In the genomic region with DNA sequence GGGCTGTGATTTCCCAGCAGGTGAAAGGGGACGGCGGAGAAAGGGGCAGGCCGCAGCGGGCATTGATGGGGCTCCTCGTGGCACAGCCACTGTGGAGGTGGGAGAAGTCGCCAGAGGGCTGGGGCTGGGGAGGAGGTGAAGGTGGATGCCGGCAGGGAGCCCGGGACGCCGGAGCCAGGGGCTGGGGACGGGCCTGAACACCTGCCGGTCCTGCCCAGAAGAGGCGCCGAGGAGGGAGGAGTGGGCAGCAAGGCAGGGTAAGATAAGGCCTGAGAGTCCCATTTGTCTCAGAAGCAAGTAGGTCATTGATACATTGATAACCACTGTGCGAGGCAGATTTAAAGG, we compare ENCODE assay signal across 11 cellular contexts. TPM values are rescaled to one million over a fixed set of nuclear protein-coding genes. Genes with fewer than 3 reads are reported as not detected.
DNase-seq lines count a peak whose midpoint lies in the region; ATAC-seq and TF ChIP-seq lines count a peak whose summit lies in the region.
"Had no signal": no experiment of that assay in that cellular context is flagged by ENCODE, and none has a peak within 500 bp of the region (broad histone marks: within the 10 kb centered on the region; RNA-seq: fewer than 3 reads in every experiment).

No MANE protein-coding gene starts in this region.

- H3K4me3 ChIP-seq in heart right ventricle (peak overlapping the region; percentile 40 to 68 (median 61)), right cardiac atrium (ENCODE audit: low read length) (no peak overlapping the region), fibroblast of mammary gland (ENCODE audit: control insufficient read depth, low read depth, low read length) (peak overlapping the region; percentile 56), aorta (ENCODE audit: low read length in 2 of 2) (peak overlapping the region in 1 of 2 donors; percentile 76)

- 60 to 68% methylated on average over 15 of the region's 15 CpGs for WGBS in heart right ventricle, 2 donors
- 61% methylated on average over 15 of the region's 15 CpGs for WGBS in right cardiac atrium
- 46 to 59% methylated on average over 15 of the region's 15 CpGs for WGBS in aorta, 2 donors

- H3K4me1 ChIP-seq in heart right ventricle (peaks cover 6 to 28% (median 16%) of the 10 kb centered on the region in 9 donors), right cardiac atrium (ENCODE audit: control insufficient read depth, insufficient read depth, low read length) (peaks cover 3% of the 10 kb centered on the region), aorta (ENCODE audit: control insufficient read depth in 1 of 2, insufficient read depth in 2 of 2, low read length in 2 of 2) (peaks cover 0 to 2% of the 10 kb centered on the region in 2 donors)
- H3K4me1 ChIP-seq: BLaER1 had no signal

- peak overlapping the region; percentile 75 for H3K4me3 Mint-ChIP-seq in nephron progenitor cell
- no peak overlapping the region for H3K4me3 Mint-ChIP-seq in activated CD4-positive, alpha-beta memory T cell treated with anti-CD3 and anti-CD28 coated beads, Interleukin-2, amount 10 ng/mL, durations not matched to agents 7 days and 5 days

- H3K27ac ChIP-seq in heart right ventricle, result peak overlapping the region in 9 of 10 donors; percentile 27 to 77 (median 67)
- H3K27ac ChIP-seq in right cardiac atrium (ENCODE audit: low read length), result no peak overlapping the region
- peak overlapping the region in 1 of 2 donors; percentile 2 for H3K27ac ChIP-seq in aorta (ENCODE audit: low read depth in 1 of 2, low read length in 2 of 2)
- H3K27ac ChIP-seq: BLaER1 had no signal

- DNase-seq in heart right ventricle (no peak), right cardiac atrium (no peak), fibroblast of mammary gland (ENCODE audit: low read depth) (no peak), nephron progenitor cell (no peak), aorta (no peak), SHP77 (lab: John Stamatoyannopoulos, UW) (no peak), mucosa of gallbladder (ENCODE audit: low spot score) (no peak)
- DNase-seq in activated CD4-positive, alpha-beta memory T cell treated with anti-CD3 and anti-CD28 coated beads, Interleukin-2, amount 10 ng/mL, durations not matched to agents 7 days and 5 days, result no peak
- DNase-seq: activated CD4-positive, alpha-beta T cell treated with anti-CD3 and anti-CD28 coated beads, Interleukin-2, amount 50 U/mL, for 1 hour had no signal

- H3K4me1 Mint-ChIP-seq in nephron progenitor cell, result peaks cover 13% of the 10 kb centered on the region
- H3K4me1 Mint-ChIP-seq in activated CD4-positive, alpha-beta memory T cell treated with anti-CD3 and anti-CD28 coated beads, Interleukin-2, amount 10 ng/mL, durations not matched to agents 7 days and 5 days, result peaks cover 13% of the 10 kb centered on the region

- TF ChIP-seq CTCF in heart right ventricle (IDR thresholded peaks at IDR 0.05), result no peak
- TF ChIP-seq CTCF in fibroblast of mammary gland (conservative IDR thresholded peaks at IDR 0.05; ENCODE audit: control insufficient read depth, insufficient read depth, low read depth, low read length), result no peak
- no peak for TF ChIP-seq CTCF in nephron progenitor cell (IDR thresholded peaks at IDR 0.05)

- H3K9me3 ChIP-seq in heart right ventricle, result peaks cover 0 to 15% (median 8%) of the 10 kb centered on the region in 11 donors
- no peaks in the 10 kb centered on the region for H3K9me3 ChIP-seq in right cardiac atrium (ENCODE audit: control insufficient read depth, low read length)
- peaks cover 2% of the 10 kb centered on the region for H3K9me3 ChIP-seq in aorta (ENCODE audit: control insufficient read depth, low read length)

- H3K9me3 Mint-ChIP-seq in nephron progenitor cell, result peaks cover 19% of the 10 kb centered on the region
- peaks cover 4% of the 10 kb centered on the region for H3K9me3 Mint-ChIP-seq in activated CD4-positive, alpha-beta memory T cell treated with anti-CD3 and anti-CD28 coated beads, Interleukin-2, amount 10 ng/mL, durations not matched to agents 7 days and 5 days

- CTCF ChIA-PET in activated CD4-positive, alpha-beta memory T cell treated with anti-CD3 and anti-CD28 coated beads, Interleukin-2, amount 10 ng/mL, durations not matched to agents 7 days and 5 days (lab: Charles Lee), result no interaction called here

- ATAC-seq in heart right ventricle (peak in 3 of 8 donors; percentile 13 to 20 (median 20)), right cardiac atrium (no peak), aorta (ENCODE audit: low FRiP score) (peak; percentile 13)

- H3K27me3 ChIP-seq in heart right ventricle (no peaks in the 10 kb centered on the region), right cardiac atrium (ENCODE audit: control insufficient read depth, insufficient read depth) (no peaks in the 10 kb centered on the region), aorta (ENCODE audit: control insufficient read depth in 1 of 2, insufficient read depth in 2 of 2, low read length in 1 of 2) (no peaks in the 10 kb centered on the region)

- peaks cover 45% of the 10 kb centered on the region for H3K27me3 Mint-ChIP-seq in nephron progenitor cell (ENCODE audit: low read depth, poor library complexity)
- no peaks in the 10 kb centered on the region for H3K27me3 Mint-ChIP-seq in activated CD4-positive, alpha-beta memory T cell treated with anti-CD3 and anti-CD28 coated beads, Interleukin-2, amount 10 ng/mL, durations not matched to agents 7 days and 5 days

- no peak overlapping the region for H3K27ac Mint-ChIP-seq in nephron progenitor cell
- no peak overlapping the region for H3K27ac Mint-ChIP-seq in activated CD4-positive, alpha-beta memory T cell treated with anti-CD3 and anti-CD28 coated beads, Interleukin-2, amount 10 ng/mL, durations not matched to agents 7 days and 5 days

- POLR2A ChIA-PET in activated CD4-positive, alpha-beta memory T cell treated with anti-CD3 and anti-CD28 coated beads, Interleukin-2, amount 10 ng/mL, durations not matched to agents 7 days and 5 days (lab: Charles Lee), result no interaction called here

- intact Hi-C loops in heart right ventricle (cut with DNase I), result loop anchor here in 2 of 10 donors (5.0 kb wide), 2 partner anchors 34 to 39 kb away; no protein-coding TSS in a partner anchor
- intact Hi-C loops in right cardiac atrium (cut with DNase I), result loop anchor here in 1 of 4 donors (5.0 kb wide), 1 partner anchor 34 kb away; no protein-coding TSS in a partner anchor
- intact Hi-C loops in aorta (cut with DNase I), result no loop called here

- H3K36me3 ChIP-seq in heart right ventricle, result peaks cover 0 to 5% (median 0%) of the 10 kb centered on the region in 9 donors
- no peaks in the 10 kb centered on the region for H3K36me3 ChIP-seq in aorta (ENCODE audit: control insufficient read depth in 1 of 2, insufficient read depth in 2 of 2, low read length in 1 of 2)

- H3K36me3 Mint-ChIP-seq in nephron progenitor cell (ENCODE audit: low read depth), result peaks cover 21% of the 10 kb centered on the region
- H3K36me3 Mint-ChIP-seq in activated CD4-positive, alpha-beta memory T cell treated with anti-CD3 and anti-CD28 coated beads, Interleukin-2, amount 10 ng/mL, durations not matched to agents 7 days and 5 days (ENCODE audit: low read depth), result peaks cover 2% of the 10 kb centered on the region

RNA-seq across cellular contexts. Expression of gene RARRES1, which starts 0.6 kb away (rescaled TPM):
- 10 to 100 TPM in 3 of 10 donors, 1 to 10 TPM in 4, under 1 TPM in 3; 0.32 to 99.0 (median 2.2) TPM for total RNA-seq in heart right ventricle
- 10 to 100 TPM in 1 of 2 donors, 1 to 10 TPM in 1; 5.4 to 23.3 TPM for polyA plus RNA-seq in heart right ventricle
- 100 to 1,000 TPM in 1 of 4 donors, 10 to 100 TPM in 3; 32.1 to 149 (median 75.0) TPM for total RNA-seq in right cardiac atrium
- polyA plus RNA-seq in right cardiac atrium, result 25.5 TPM
- total RNA-seq in aorta, result 100 to 1,000 TPM; 222 to 323 TPM
- 10 to 100 TPM in 1 of 2 donors, 1 to 10 TPM in 1; 2.4 to 17.8 TPM for polyA plus RNA-seq in aorta
- total RNA-seq in activated CD4-positive, alpha-beta memory T cell treated with anti-CD3 and anti-CD28 coated beads, Interleukin-2, amount 10 ng/mL, durations not matched to agents 7 days and 5 days, result not detected
- 6.3 TPM for total RNA-seq in mucosa of gallbladder
- total RNA-seq: OCI-LY7 had no signal
